Comparison of ENCODE assay signal across 30 cellular contexts in the genomic region with DNA sequence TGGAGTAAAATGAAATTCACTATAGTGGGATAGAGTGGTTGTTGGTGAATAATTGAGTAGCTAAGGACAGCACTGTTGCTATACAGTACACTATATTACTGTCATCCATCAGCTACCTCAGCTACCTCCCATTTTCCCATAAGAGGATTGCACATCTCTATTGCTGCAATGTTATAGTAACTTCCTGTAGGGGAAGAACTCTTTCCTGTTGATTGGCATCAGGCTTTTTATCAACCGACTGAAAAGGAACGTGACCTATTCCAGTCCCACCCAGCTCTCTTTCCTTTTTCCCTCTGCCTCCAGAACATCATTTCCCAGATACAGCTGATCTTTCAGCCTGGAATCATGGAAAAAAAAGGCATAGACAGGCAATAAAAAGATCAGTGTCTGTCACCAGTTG.
"Had no signal": no experiment of that assay in that cellular context is flagged by ENCODE, and none has a peak within 500 bp of the region (broad histone marks: within the 10 kb centered on the region; RNA-seq: fewer than 3 reads in every experiment).

No MANE protein-coding gene starts in this region.

- H3K27ac ChIP-seq: left lung, lower lobe of right lung, neural progenitor cell, ovary, prostate gland, skin epidermis, stomach, testis, thyroid gland, transverse colon, upper lobe of left lung, vagina had no signal

- H3K4me2 ChIP-seq: neural progenitor cell had no signal

- H3K9me3 ChIP-seq: left lung, lower lobe of right lung, ovary, prostate gland, stomach, testis, thyroid gland, transverse colon, upper lobe of left lung, vagina had no signal

- ATAC-seq: left colon; left lung; lower lobe of right lung; natural killer cell; right cardiac atrium; sciatic nerve; stimulated activated naive B cell treated with anti-CD40 and anti-IgM and Interleukin-4, amounts not matched to agents 10 μg/mL and 1 μg/mL and 100 μg/mL, for 72 hours; stimulated activated naive CD8-positive, alpha-beta T cell treated with anti-CD3 and anti-CD28 coated beads, Interleukin-15, Interleukin-2, amounts not matched to agents 100 U/mL and 50 U/mL, for 24 hours had no signal

- H3K36me3 ChIP-seq: left lung, lower lobe of right lung, neural progenitor cell, ovary, prostate gland, stomach, thyroid gland, transverse colon, upper lobe of left lung, vagina had no signal

- H2AFZ ChIP-seq: neural progenitor cell had no signal

- H3K9ac ChIP-seq: neural progenitor cell had no signal

- H3K4me3 ChIP-seq: left lung, lower lobe of right lung, neural progenitor cell, ovary, prostate gland, skin epidermis, stomach, testis, thyroid gland, transverse colon, upper lobe of left lung, vagina had no signal

- H3K27me3 ChIP-seq: left lung, neural progenitor cell, ovary, stomach, testis, thyroid gland, transverse colon, upper lobe of left lung, vagina had no signal

- H3K4me1 ChIP-seq: left lung, lower lobe of right lung, neural progenitor cell, prostate gland, stomach, testis, thyroid gland, transverse colon, upper lobe of left lung, vagina had no signal

- DNase-seq: hypothalamus; immature natural killer cell; kidney; left colon; left lung; lower lobe of right lung; mesendoderm; naive B cell; natural killer cell; nephron progenitor cell; ovary; posterior cingulate gyrus; retina; right cardiac atrium; stimulated activated CD4-positive, alpha-beta T cell treated with anti-CD3 and anti-CD28 coated beads, Interleukin-12 subunit alpha, Interleukin-12 subunit beta, amount 100 ng/mL, for 4 hours; stimulated activated CD4-positive, alpha-beta T cell treated with anti-CD3 and anti-CD28 coated beads, Interleukin-15, amount 100 ng/mL, for 24 hours; stimulated activated CD4-positive, alpha-beta T cell treated with anti-CD3 and anti-CD28 coated beads, Interleukin-2, amount 100 ng/mL, for 24 hours; stimulated activated CD4-positive, alpha-beta T cell treated with anti-CD3 and anti-CD28 coated beads, Interleukin-4, amount 100 ng/mL, for 1 hour; stimulated activated naive B cell treated with anti-CD40 and anti-IgM and Interleukin-4, amounts not matched to agents 10 μg/mL and 1 μg/mL and 100 μg/mL, for 72 hours; stimulated activated naive CD8-positive, alpha-beta T cell treated with anti-CD3 and anti-CD28 coated beads, Interleukin-15, Interleukin-2, amounts not matched to agents 100 U/mL and 50 U/mL, for 24 hours; stomach; testis; thyroid gland; transverse colon; upper lobe of left lung had no signal
